ENCODE assay signal across 24 cellular contexts in the genomic region with DNA sequence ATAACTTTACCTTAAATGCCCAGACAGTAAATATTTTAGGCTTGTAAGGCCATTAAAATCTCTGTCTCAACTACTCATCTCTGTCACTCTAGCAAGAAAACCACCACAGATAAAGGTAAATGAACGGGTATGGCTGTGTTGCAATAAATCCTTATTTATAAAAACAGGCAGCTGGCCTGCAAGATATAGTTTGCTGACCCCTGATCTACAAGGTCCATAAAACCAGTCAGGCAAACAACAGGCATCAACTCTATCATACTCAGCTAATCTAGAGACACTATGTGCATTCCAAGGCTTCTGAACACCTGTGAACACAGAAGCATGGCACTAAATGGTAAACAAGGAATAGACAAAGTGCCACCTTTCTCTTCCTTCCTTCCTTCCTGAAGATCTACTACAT.
"Had no signal": no experiment of that assay in that cellular context is flagged by ENCODE, and none has a peak within 500 bp of the region (broad histone marks: within the 10 kb centered on the region; RNA-seq: fewer than 3 reads in every experiment).

No MANE protein-coding gene starts in this region.

- H3K4me3 ChIP-seq: cardiac muscle cell had no signal

- DNase-seq: activated CD4-positive, alpha-beta memory T cell treated with anti-CD3 and anti-CD28 coated beads, Interleukin-2, amount 10 ng/mL, durations not matched to agents 7 days and 5 days; activated CD4-positive, alpha-beta T cell treated with anti-CD3 and anti-CD28 coated beads for 36 hours; activated CD4-positive, alpha-beta T cell treated with anti-CD3 and anti-CD28 coated beads, Interleukin-2, amount 50 U/mL, for 1 hour; activated CD4-positive, CD25-positive, alpha-beta regulatory T cell; activated gamma-delta T cell; activated naive CD4-positive, alpha-beta T cell treated with anti-CD3 and anti-CD28 coated beads for 36 hours; activated naive CD8-positive, alpha-beta T cell treated with anti-CD3 and anti-CD28 coated beads for 36 hours; activated T-cell treated with anti-CD3 and anti-CD28 coated beads for 4 hours; activated T-cell treated with anti-CD3 and anti-CD28 coated beads, Interleukin-2, amount 50 U/mL, for 48 hours; brain microvascular endothelial cell; NCI-H1048; NCI-H2029; NCI-H2107; NCI-H345; NCI-H510A; NCI-H526 treated with DMSO at 0.1 percent for 48 hours; NCI-H82; SIG-M5; T-helper 2 cell; T1000 had no signal

- ATAC-seq: activated CD4-positive, alpha-beta T cell treated with anti-CD3 and anti-CD28 coated beads for 36 hours; activated T-helper 17 cell treated with anti-CD3 and anti-CD28 coated beads, Interleukin-2, amount 50 U/mL, for 72 hours had no signal

- H3K27me3 ChIP-seq: brain microvascular endothelial cell, cardiac muscle cell had no signal

- H3K9ac ChIP-seq: KMS-11 had no signal

- H3K36me3 ChIP-seq: brain microvascular endothelial cell, cardiac muscle cell had no signal

- H3K27ac ChIP-seq: brain microvascular endothelial cell, cardiac muscle cell, KMS-11 had no signal

- H3K4me2 ChIP-seq: KMS-11 had no signal

- FAIRE-seq: TTC549 had no signal
